In genomic region chr15:77571741-77572140, GRCh38 we compare ENCODE assay signal across 1 cellular context.
A peak's percentile ranks its signal among the peaks of the same experiment; 100 is the strongest.
TF ChIP-seq lines count a peak whose summit lies in the region.

No MANE protein-coding gene starts in this region.

TF ChIP-seq in HepG2, 621 proteins besides CTCF, POLR2A, EP300 and RAD21:
- TF ChIP-seq, protein P1, sequence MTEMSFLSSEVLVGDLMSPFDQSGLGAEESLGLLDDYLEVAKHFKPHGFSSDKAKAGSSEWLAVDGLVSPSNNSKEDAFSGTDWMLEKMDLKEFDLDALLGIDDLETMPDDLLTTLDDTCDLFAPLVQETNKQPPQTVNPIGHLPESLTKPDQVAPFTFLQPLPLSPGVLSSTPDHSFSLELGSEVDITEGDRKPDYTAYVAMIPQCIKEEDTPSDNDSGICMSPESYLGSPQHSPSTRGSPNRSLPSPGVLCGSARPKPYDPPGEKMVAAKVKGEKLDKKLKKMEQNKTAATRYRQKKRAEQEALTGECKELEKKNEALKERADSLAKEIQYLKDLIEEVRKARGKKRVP (CRISPR knock-in tag; IDR thresholded peaks at IDR 0.05), result no peak
- TF ChIP-seq, protein P2, sequence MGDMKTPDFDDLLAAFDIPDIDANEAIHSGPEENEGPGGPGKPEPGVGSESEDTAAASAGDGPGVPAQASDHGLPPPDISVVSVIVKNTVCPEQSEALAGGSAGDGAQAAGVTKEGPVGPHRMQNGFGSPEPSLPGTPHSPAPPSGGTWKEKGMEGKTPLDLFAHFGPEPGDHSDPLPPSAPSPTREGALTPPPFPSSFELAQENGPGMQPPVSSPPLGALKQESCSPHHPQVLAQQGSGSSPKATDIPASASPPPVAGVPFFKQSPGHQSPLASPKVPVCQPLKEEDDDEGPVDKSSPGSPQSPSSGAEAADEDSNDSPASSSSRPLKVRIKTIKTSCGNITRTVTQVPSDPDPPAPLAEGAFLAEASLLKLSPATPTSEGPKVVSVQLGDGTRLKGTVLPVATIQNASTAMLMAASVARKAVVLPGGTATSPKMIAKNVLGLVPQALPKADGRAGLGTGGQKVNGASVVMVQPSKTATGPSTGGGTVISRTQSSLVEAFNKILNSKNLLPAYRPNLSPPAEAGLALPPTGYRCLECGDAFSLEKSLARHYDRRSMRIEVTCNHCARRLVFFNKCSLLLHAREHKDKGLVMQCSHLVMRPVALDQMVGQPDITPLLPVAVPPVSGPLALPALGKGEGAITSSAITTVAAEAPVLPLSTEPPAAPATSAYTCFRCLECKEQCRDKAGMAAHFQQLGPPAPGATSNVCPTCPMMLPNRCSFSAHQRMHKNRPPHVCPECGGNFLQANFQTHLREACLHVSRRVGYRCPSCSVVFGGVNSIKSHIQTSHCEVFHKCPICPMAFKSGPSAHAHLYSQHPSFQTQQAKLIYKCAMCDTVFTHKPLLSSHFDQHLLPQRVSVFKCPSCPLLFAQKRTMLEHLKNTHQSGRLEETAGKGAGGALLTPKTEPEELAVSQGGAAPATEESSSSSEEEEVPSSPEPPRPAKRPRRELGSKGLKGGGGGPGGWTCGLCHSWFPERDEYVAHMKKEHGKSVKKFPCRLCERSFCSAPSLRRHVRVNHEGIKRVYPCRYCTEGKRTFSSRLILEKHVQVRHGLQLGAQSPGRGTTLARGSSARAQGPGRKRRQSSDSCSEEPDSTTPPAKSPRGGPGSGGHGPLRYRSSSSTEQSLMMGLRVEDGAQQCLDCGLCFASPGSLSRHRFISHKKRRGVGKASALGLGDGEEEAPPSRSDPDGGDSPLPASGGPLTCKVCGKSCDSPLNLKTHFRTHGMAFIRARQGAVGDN (CRISPR knock-in tag; IDR thresholded peaks at IDR 0.05), result 0 out of 2 replicates have a peak, but pooled peaks have one; percentile 8
- TF ChIP-seq DDIT3 (CRISPR knock-in tag; IDR thresholded peaks at IDR 0.05) (no peak), HNF4A (CRISPR knock-in tag; IDR thresholded peaks at IDR 0.05) (peak; percentile 8; the same call in 1 of the 2 replicates), ZNF768 (CRISPR knock-in tag; IDR thresholded peaks at IDR 0.05) (peak; percentile 87)
